14 cellular contexts compared by ENCODE assay signal in the genomic region with DNA sequence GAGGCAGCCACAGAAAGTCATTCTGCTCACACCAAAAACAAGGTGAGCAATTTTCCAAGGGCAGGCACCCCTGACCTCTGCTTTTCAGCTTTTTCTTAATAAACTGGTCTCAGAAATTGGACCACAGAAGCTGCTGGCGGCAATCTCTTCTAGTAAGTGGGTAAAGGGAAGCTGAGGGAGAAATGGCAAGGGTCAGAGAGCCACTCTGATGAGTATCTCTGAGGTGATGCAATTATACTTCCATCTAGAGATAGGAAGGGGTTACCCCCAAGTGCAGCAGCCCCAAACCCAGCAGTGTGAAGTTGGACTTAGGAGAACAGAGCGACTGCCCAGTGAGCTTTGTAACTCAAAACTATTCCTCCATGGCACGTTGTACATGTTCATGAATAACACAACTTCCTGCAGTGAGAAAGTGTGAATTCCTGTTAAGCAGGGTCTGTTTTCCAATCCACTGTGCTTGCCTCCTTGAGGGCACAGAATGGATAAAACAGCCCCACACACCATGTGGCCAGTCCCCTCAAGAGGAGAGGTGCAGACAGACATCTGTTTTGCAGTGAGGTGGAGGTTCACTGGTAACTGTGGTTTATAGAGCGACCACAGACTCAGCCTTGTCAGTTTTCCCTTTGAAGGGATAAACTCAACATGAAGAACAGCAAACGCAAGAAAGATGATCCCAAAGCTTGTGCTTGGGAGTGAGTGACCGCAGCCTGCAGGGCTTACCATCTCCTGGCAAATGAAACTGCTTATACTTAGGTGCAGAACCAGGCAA.
"Had no signal": no experiment of that assay in that cellular context is flagged by ENCODE, and none has a peak within 500 bp of the region (broad histone marks: within the 10 kb centered on the region; RNA-seq: fewer than 3 reads in every experiment).

No MANE protein-coding gene starts in this region.

- H3K4me3 Mint-ChIP-seq: activated T-helper 1 cell treated with anti-CD3 and anti-CD28 coated beads, Interleukin-12 subunit alpha, Interleukin-12 subunit beta, Interleukin-2, Interleukin-4 antibody, amounts not matched to agents 30 ng/mL and 10 ng/mL and 1 ng/mL, durations not matched to agents 14 hours and 24 hours and 36 hours; dendritic cell treated with granulocyte-macrophage colony-stimulating factor and Interleukin-4, amounts not matched to agents 40 ng/mL and 50 ng/mL, for 4 days; nephron had no signal

- H3K9me3 ChIP-seq: breast epithelium, psoas muscle, thoracic aorta had no signal

- H3K27ac Mint-ChIP-seq: activated T-helper 1 cell treated with anti-CD3 and anti-CD28 coated beads, Interleukin-12 subunit alpha, Interleukin-12 subunit beta, Interleukin-2, Interleukin-4 antibody, amounts not matched to agents 30 ng/mL and 10 ng/mL and 1 ng/mL, durations not matched to agents 14 hours and 24 hours and 36 hours; dendritic cell treated with granulocyte-macrophage colony-stimulating factor and Interleukin-4, amounts not matched to agents 40 ng/mL and 50 ng/mL, for 4 days had no signal

- H3K9me3 Mint-ChIP-seq: activated T-helper 1 cell treated with anti-CD3 and anti-CD28 coated beads, Interleukin-12 subunit alpha, Interleukin-12 subunit beta, Interleukin-2, Interleukin-4 antibody, amounts not matched to agents 30 ng/mL and 10 ng/mL and 1 ng/mL, durations not matched to agents 14 hours and 24 hours and 36 hours; dendritic cell treated with granulocyte-macrophage colony-stimulating factor and Interleukin-4, amounts not matched to agents 40 ng/mL and 50 ng/mL, for 4 days; nephron had no signal

- ATAC-seq: psoas muscle, sciatic nerve had no signal

- DNase-seq: activated CD4-positive, alpha-beta T cell treated with anti-CD3 and anti-CD28 coated beads for 4 hours; aorta; effector memory CD4-positive, alpha-beta T cell; foreskin fibroblast; kidney glomerular epithelial cell; mesenchymal stem cell; psoas muscle; stimulated activated CD4-positive, alpha-beta T cell treated with anti-CD3 and anti-CD28 coated beads, Interleukin-1b, Interleukin-23, amount 100 ng/mL, for 48 hours had no signal

- H3K27ac ChIP-seq: breast epithelium, psoas muscle, thoracic aorta had no signal

- H3K4me1 ChIP-seq: breast epithelium, psoas muscle had no signal

- H3K27me3 ChIP-seq: breast epithelium had no signal

- H3K4me3 ChIP-seq: breast epithelium, psoas muscle, thoracic aorta had no signal

- H3K36me3 ChIP-seq: breast epithelium, thoracic aorta had no signal
